8 cellular contexts compared by ENCODE assay signal in the genomic region with DNA sequence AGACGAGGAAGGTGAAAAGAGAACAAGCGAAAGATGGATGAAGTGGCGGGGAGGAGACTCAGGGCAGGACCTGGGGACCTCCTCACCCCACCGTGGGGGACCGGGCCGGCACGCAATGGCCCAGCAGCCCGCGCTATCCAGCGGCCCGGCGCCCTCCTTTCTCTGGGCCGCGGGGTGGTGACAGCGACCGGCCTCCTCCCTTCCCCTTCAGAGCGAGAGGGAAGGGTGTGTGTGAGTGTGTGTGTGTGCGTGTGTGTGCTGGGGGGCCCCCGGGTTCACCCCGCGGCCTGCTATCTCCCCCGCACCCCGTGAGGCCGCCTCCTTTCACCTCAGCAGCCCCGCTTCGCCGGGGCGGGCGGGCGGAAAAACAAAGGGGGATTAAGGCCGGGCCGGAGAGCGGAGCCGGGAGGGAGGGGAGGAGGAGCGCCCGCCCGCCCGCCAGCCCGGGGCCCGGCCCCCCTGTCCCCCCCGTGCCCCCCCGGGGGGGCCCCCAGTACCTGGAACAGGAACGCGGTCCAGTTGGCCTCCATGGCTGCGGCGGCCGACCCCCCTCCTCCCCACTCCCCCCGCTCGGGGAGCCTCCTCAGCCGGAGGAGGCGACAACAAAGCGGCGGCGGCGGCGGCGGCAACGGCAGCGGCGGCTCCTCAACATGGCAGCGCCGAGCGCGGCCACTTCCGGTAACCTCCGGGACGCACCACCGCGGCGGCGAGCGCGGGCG. TPM values are rescaled to one million over a fixed set of nuclear protein-coding genes. Genes with fewer than 3 reads are reported as not detected.
A peak's percentile ranks its signal among the peaks of the same experiment; 100 is the strongest.
DNase-seq lines count a peak whose midpoint lies in the region; ATAC-seq and TF ChIP-seq lines count a peak whose summit lies in the region.

A gene with protein sequence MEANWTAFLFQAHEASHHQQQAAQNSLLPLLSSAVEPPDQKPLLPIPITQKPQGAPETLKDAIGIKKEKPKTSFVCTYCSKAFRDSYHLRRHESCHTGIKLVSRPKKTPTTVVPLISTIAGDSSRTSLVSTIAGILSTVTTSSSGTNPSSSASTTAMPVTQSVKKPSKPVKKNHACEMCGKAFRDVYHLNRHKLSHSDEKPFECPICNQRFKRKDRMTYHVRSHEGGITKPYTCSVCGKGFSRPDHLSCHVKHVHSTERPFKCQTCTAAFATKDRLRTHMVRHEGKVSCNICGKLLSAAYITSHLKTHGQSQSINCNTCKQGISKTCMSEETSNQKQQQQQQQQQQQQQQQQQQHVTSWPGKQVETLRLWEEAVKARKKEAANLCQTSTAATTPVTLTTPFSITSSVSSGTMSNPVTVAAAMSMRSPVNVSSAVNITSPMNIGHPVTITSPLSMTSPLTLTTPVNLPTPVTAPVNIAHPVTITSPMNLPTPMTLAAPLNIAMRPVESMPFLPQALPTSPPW (minus strand): TSS at position 673 of the 719 bp plus-strand sequence. CDS start 143 bp downstream, at position 530.

- H3K36me3 ChIP-seq in ascending aorta, result peaks cover 0 to 2% of the 10 kb centered on the region in 2 donors
- no peaks in the 10 kb centered on the region for H3K36me3 ChIP-seq in aorta (ENCODE audit: control insufficient read depth in 1 of 2, insufficient read depth in 2 of 2, low read length in 1 of 2)

- peak within 1 kb of the TSS; percentile 97 to 98 for H3K27ac ChIP-seq in ascending aorta
- peak within 1 kb of the TSS; percentile 77 to 94 for H3K27ac ChIP-seq in aorta (ENCODE audit: low read depth in 1 of 2, low read length in 2 of 2)

- ATAC-seq in GM21825 (IDR thresholded peaks at IDR 0.05; ENCODE audit: unreplicated experiment), result peak; percentile 52
- peak; percentile 86 for ATAC-seq in aorta (ENCODE audit: low FRiP score)

- no peaks in the 10 kb centered on the region for H3K27me3 ChIP-seq in ascending aorta
- peaks cover 0 to 2% of the 10 kb centered on the region in 2 donors for H3K27me3 ChIP-seq in aorta (ENCODE audit: control insufficient read depth in 1 of 2, insufficient read depth in 2 of 2, low read length in 1 of 2)

- no peaks in the 10 kb centered on the region for H3K9me3 ChIP-seq in ascending aorta
- H3K9me3 ChIP-seq in aorta (ENCODE audit: control insufficient read depth, low read length), result no peaks in the 10 kb centered on the region

- intact Hi-C loops in T-helper 2 cell treated with Interferon-gamma antibody and Interleukin-4, amounts not matched to agents 100 ng/mL and 5 ng/mL, for 36 hours (cut with micrococcal nuclease), result loop anchor here (1.0 to 5.0 kb wide), 4 partner anchors 20 to 730 kb away; a partner anchor contains a TSS
- intact Hi-C loops in ascending aorta (cut with DNase I), result loop anchor here (1.0 to 5.0 kb wide), 5 partner anchors 19 to 129 kb away; a partner anchor contains a TSS
- intact Hi-C loops in aorta (cut with DNase I), result loop anchor here (2.0 to 5.0 kb wide), 2 partner anchors 35 to 113 kb away; no protein-coding TSS in a partner anchor

- TF ChIP-seq CTCF in LNCaP clone FGC (IDR thresholded peaks at IDR 0.05; ENCODE audit: control insufficient read depth, extremely low read depth, insufficient read depth) (no peak), ascending aorta (IDR thresholded peaks at IDR 0.05) (no peak)

- H3K4me1 ChIP-seq in ascending aorta (peaks cover 0 to 19% of the 10 kb centered on the region in 2 donors), aorta (ENCODE audit: control insufficient read depth in 1 of 2, insufficient read depth in 2 of 2, low read length in 2 of 2) (peaks cover 4 to 9% of the 10 kb centered on the region in 2 donors)

- H3K4me3 ChIP-seq in LNCaP clone FGC (ENCODE audit: low read depth, low read length) (peak within 1 kb of the TSS; percentile 69), ascending aorta (peak within 1 kb of the TSS; percentile 84 to 85), aorta (ENCODE audit: low read length in 2 of 2) (peak within 1 kb of the TSS; percentile 76 to 90)

- 0% methylated on average over 18 to 74 of the region's 74 CpGs for WGBS in aorta, 2 donors

- in situ Hi-C loops in G401 (cut with HindIII; ENCODE audit: low sequenced_read_pairs), result no loop called here

- DNase-seq in G401 (ENCODE audit: low spot score), result peak; percentile 61
- no peak for DNase-seq in LNCaP clone FGC (ENCODE audit: low read depth)
- peak in 1 of 2 donors; percentile 85 for DNase-seq in ascending aorta (ENCODE audit: low spot score in 2 of 2)
- DNase-seq in hepatic stellate cell (ENCODE audit: low spot score), result peak; percentile 75
- peak; percentile 81 for DNase-seq in retina
- peak; percentile 87 to 94 for DNase-seq in aorta

RNA-seq across cellular contexts. Expression of the gene that starts here (rescaled TPM):
- total RNA-seq in G401 (2014; rRNA removed; shearing (Covaris generic)), result 22.7 and 37.4 TPM in 2 replicates
- 45.9 and 48.0 TPM in 2 replicates for total RNA-seq in T-helper 2 cell treated with Interferon-gamma antibody and Interleukin-4, amounts not matched to agents 100 ng/mL and 5 ng/mL, for 36 hours
- total RNA-seq in ascending aorta, result 47.4 TPM
- total RNA-seq in aorta, result 10 to 100 TPM; 57.3 to 59.8 TPM
- 10 to 100 TPM; 21.2 to 27.7 TPM for polyA plus RNA-seq in aorta
